Comparison of ENCODE assay signal across 8 cellular contexts in genomic region chr2:214809751-214810564, GRCh38. TPM values are rescaled to one million over a fixed set of nuclear protein-coding genes. Genes with fewer than 3 reads are reported as not detected.
DNase-seq lines count a peak whose midpoint lies in the region; ATAC-seq, FAIRE-seq and TF ChIP-seq lines count a peak whose summit lies in the region.

No MANE protein-coding gene starts in this region.

- no peak overlapping the region for H4K5ac ChIP-seq in H1 (ENCODE audit: insufficient read length, low read depth, low read length)
- H4K5ac ChIP-seq in mesendoderm (ENCODE audit: low read length) = no peak overlapping the region

- H2AFZ ChIP-seq in H1 (ENCODE audit: low read length) = peak overlapping the region; percentile 79; the same call in 1 of the 2 replicates

- H3K23ac ChIP-seq in H1 (ENCODE audit: insufficient read length) = no peak overlapping the region
- H3K23ac ChIP-seq in mesendoderm (ENCODE audit: low read length) = no peak overlapping the region

- H2BK15ac ChIP-seq in H1 (ENCODE audit: low read length) (no peak overlapping the region), mesendoderm (replicated peaks; ENCODE audit: low read depth) (no peak overlapping the region)

- H2BK20ac ChIP-seq in H1 (ENCODE audit: low read length) = no peak overlapping the region

- H3K23me2 ChIP-seq in H1 (ENCODE audit: low read depth, low read length) = peaks cover 6% of the 10 kb centered on the region; the same call in 1 of the 2 replicates

- H3K27ac ChIP-seq in H1 (ENCODE audit: low read depth, low read length) = no peak overlapping the region
- no peak overlapping the region for H3K27ac ChIP-seq in mesendoderm (ENCODE audit: low read depth, low read length)

- no peak overlapping the region for H4K8ac ChIP-seq in H1 (ENCODE audit: extremely low read depth, insufficient read depth, low read length)
- peak overlapping the region; percentile 58 for H4K8ac ChIP-seq in mesendoderm (ENCODE audit: low read depth, low read length)

- H3K4ac ChIP-seq in H1 (replicated peaks; ENCODE audit: insufficient read length, low read depth, low read length) = no peak overlapping the region
- no peak overlapping the region for H3K4ac ChIP-seq in mesendoderm (ENCODE audit: low read depth, low read length)

- no peaks in the 10 kb centered on the region; the same call in 1 of the 2 replicates for H3K79me1 ChIP-seq in H1 (ENCODE audit: low read depth, low read length)
- H3K79me1 ChIP-seq in mesendoderm (ENCODE audit: low read length) = peaks cover 2% of the 10 kb centered on the region

- peak overlapping the region; percentile 5 for H4K91ac ChIP-seq in H1 (replicated peaks; ENCODE audit: insufficient read length, low read length)

- H2AK5ac ChIP-seq in H1 (ENCODE audit: low read depth, low read length) (no peak overlapping the region), mesendoderm (ENCODE audit: low read length) (no peak overlapping the region)

- FAIRE-seq in H1 (lab: Jason Lieb, UNC) = no peak

- DNase-seq in COLO668 (lab: John Stamatoyannopoulos, UW; ENCODE audit: unreplicated experiment) (peak; percentile 97), HS-27A (ENCODE audit: low read depth) (peak; percentile 76), H1 (ENCODE audit: low read depth in 1 of 2, low spot score in 2 of 2) (peak; percentile 95 to 100), mesendoderm (peak; percentile 99)
- DNase-seq in NK-92 treated with Interleukin-12 subunit alpha and Interleukin-12 subunit beta, amount 100 ng/mL, for 24 hours (lab: John Stamatoyannopoulos, UW) = peak; percentile 99
- peak; percentile 95 to 99 for DNase-seq in activated CD8-positive, alpha-beta memory T cell treated with anti-CD3 and anti-CD28 coated beads for 4 hours (ENCODE audit: low read depth in 2 of 2)
- DNase-seq in stimulated activated CD8-positive, alpha-beta memory T cell treated with anti-CD3 and anti-CD28 coated beads, Interleukin-12 subunit alpha, Interleukin-12 subunit beta, amount 100 ng/mL, for 4 hours (ENCODE audit: low read depth) = peak; percentile 99

- TF ChIP-seq POLR2A in H1 (IDR thresholded peaks at IDR 0.05; ENCODE audit: control extremely low read depth in 1 of 2, low read depth in 2 of 2, low read length in 2 of 2) = peak; percentile 53 to 62; a peak in 2 of 3 replicates

- POLR2A ChIA-PET in H1 (lab: Charles Lee; ENCODE audit: partially characterized antibody) = interaction anchor here (1.0 to 1.3 kb wide), 2 partner anchors 8 to 41 kb away, joined by 3 to 6 read pairs; no protein-coding TSS in a partner anchor

- no peaks in the 10 kb centered on the region for H3K9me3 ChIP-seq in H1 (ENCODE audit: insufficient read depth in 2 of 2, low read depth in 1 of 2, low read length in 1 of 2)

- H3K4me1 ChIP-seq in H1 (replicated peaks in 1 of 4; ENCODE audit: control insufficient read depth in 3 of 4, insufficient read depth in 4 of 4, low read length in 3 of 4) (peaks cover 0 to 16% (median 12%) of the 10 kb centered on the region in 4 experiments; a peak in 5 of 7 replicates), mesendoderm (ENCODE audit: control insufficient read depth, low read depth, low read length) (peaks cover 4% of the 10 kb centered on the region)

- H2BK12ac ChIP-seq in H1 (ENCODE audit: low read depth, low read length) = no peak overlapping the region; the same call in 1 of the 2 replicates

- H3K4me2 ChIP-seq in H1 (ENCODE audit: insufficient read depth in 1 of 2, low read depth in 2 of 2, low read length in 2 of 2) (peak overlapping the region; percentile 68 to 80), mesendoderm (ENCODE audit: low read length) (peak overlapping the region; percentile 46)

- H3K56ac ChIP-seq in H1 (replicated peaks; ENCODE audit: insufficient read length, low read depth, low read length) (peak overlapping the region; percentile 34), mesendoderm (ENCODE audit: low read length) (peak overlapping the region; percentile 78)

- TF ChIP-seq RAD21 in H1 (IDR thresholded peaks at IDR 0.05 in 1 of 2, conservative IDR thresholded peaks at IDR 0.05 in 1 of 2; ENCODE audit: low read depth in 2 of 2, low read length in 2 of 2) = 0 out of 4 replicates have a peak, but pooled peaks of 1 of the 2 experiments have one; percentile 3

- CTCF ChIA-PET in H1 (lab: Charles Lee; ENCODE audit: partially characterized antibody) = interaction anchor here (0.6 to 1.5 kb wide), 3 partner anchors 11 to 201 kb away, joined by 3 to 7 read pairs (median 4); no protein-coding TSS in a partner anchor

- H3K14ac ChIP-seq in H1 (ENCODE audit: insufficient read length) = no peak overlapping the region

- H3K9ac ChIP-seq in H1 (replicated peaks in 1 of 4; ENCODE audit: extremely low read depth in 1 of 4, low read depth in 3 of 4, low read length in 3 of 4) = peak overlapping the region in 3 of 4 experiments; percentile 35 to 81 (median 51); a peak in 4 of 7 replicates
- H3K9ac ChIP-seq in mesendoderm (ENCODE audit: low read length) = peak overlapping the region; percentile 66

- H2BK120ac ChIP-seq in H1 (replicated peaks; ENCODE audit: low read depth, low read length) = no peak overlapping the region
- H2BK120ac ChIP-seq in mesendoderm (ENCODE audit: low read depth, low read length) = no peak overlapping the region

- H3K27me3 ChIP-seq in H1 (replicated peaks in 1 of 4; ENCODE audit: control insufficient read depth in 3 of 4, extremely low read depth in 1 of 4, insufficient read depth in 3 of 4, low read length in 3 of 4) (peaks cover 0 to 3% (median 0%) of the 10 kb centered on the region in 4 experiments; a peak in 3 of 7 replicates), mesendoderm (ENCODE audit: insufficient read depth, low read length, poor library complexity) (no peaks in the 10 kb centered on the region)

- H3K36me3 ChIP-seq in H1 (ENCODE audit: control insufficient read depth in 2 of 4, insufficient read depth in 4 of 4, low read length in 3 of 4) (0 out of 8 replicates have a peak, but pooled peaks cover 0 to 3% (median 0%) of the 10 kb centered on the region in 4 experiments), mesendoderm (ENCODE audit: control insufficient read depth, insufficient read depth, low read length) (no peaks in the 10 kb centered on the region)

- peak overlapping the region; percentile 45; the same call in 1 of the 2 replicates for H2BK5ac ChIP-seq in H1 (ENCODE audit: low read depth, low read length)
- H2BK5ac ChIP-seq in mesendoderm (ENCODE audit: low read length) = no peak overlapping the region

- peak; percentile 93 for ATAC-seq in GM19468 (IDR thresholded peaks at IDR 0.05; ENCODE audit: extremely low read depth, unreplicated experiment)

- H3K79me2 ChIP-seq in H1 (ENCODE audit: control insufficient read depth in 1 of 2, insufficient read depth in 2 of 2, low read length in 2 of 2) = peaks cover 17 to 35% of the 10 kb centered on the region in 2 experiments
- H3K79me2 ChIP-seq in mesendoderm (ENCODE audit: control insufficient read depth, insufficient read depth, low read length) = peaks cover 25% of the 10 kb centered on the region

- 0 out of 2 replicates have a peak overlapping the region, but pooled peaks have one; percentile 27 for H3K18ac ChIP-seq in H1 (ENCODE audit: extremely low read depth, low read length)
- H3K18ac ChIP-seq in mesendoderm (ENCODE audit: low read length) = no peak overlapping the region

- peak in 1 of 3 experiments; percentile 3; a peak in 1 of 4 replicates for TF ChIP-seq CTCF in H1 (IDR thresholded peaks at IDR 0.05; ENCODE audit: control extremely low read depth in 1 of 3, insufficient read depth in 1 of 3, low read depth in 1 of 3, low read length in 3 of 3)

- WGBS in H1 (ENCODE audit: extremely low coverage in 1 of 2, insufficient coverage in 1 of 2, insufficient read length in 1 of 2, insufficient replicate concordance in 2 of 2, low coverage in 1 of 2, low lambda C conversion rate in 2 of 2, missing lambda C conversion rate in 1 of 2), 2 experiments = 8% methylated on average over 12 of the region's 63 CpGs; no CpG with 5 or more reads in 1 of the 2 experiments
- WGBS in mesendoderm (ENCODE audit: extremely low coverage, insufficient coverage, low lambda C conversion rate) = no CpG with 5 or more reads among the region's 63 CpGs

- H3K4me3 ChIP-seq in H1 (ENCODE audit: extremely low read depth in 1 of 4, insufficient read depth in 2 of 4, low read depth in 3 of 4, low read length in 4 of 4) (peak overlapping the region; percentile 47 to 77 (median 62)), mesendoderm (ENCODE audit: low read length) (peak overlapping the region; percentile 36)

- peaks cover 5 to 6% of the 10 kb centered on the region in 2 experiments for H4K20me1 ChIP-seq in H1 (replicated peaks in 1 of 2; ENCODE audit: control insufficient read depth in 1 of 2, insufficient read depth in 2 of 2, low read length in 2 of 2)

- TF ChIP-seq EP300 in H1 (IDR thresholded peaks at IDR 0.05; ENCODE audit: borderline replicate concordance in 1 of 2, low read depth in 2 of 2, low read length in 2 of 2) = no peak

TF ChIP-seq in H1, 55 proteins besides CTCF, POLR2A, EP300 and RAD21 (continues in another document):
- TF ChIP-seq SIRT6 (IDR thresholded peaks at IDR 0.05; ENCODE audit: low read length) = no peak
- TF ChIP-seq RXRA (IDR thresholded peaks at IDR 0.05; ENCODE audit: insufficient read depth, low read depth, low read length) = no peak
- TF ChIP-seq RBBP5 (IDR thresholded peaks at IDR 0.05; ENCODE audit: borderline replicate concordance, low read depth, low read length) = no peak
- TF ChIP-seq KDM5A (IDR thresholded peaks at IDR 0.05; ENCODE audit: low read length) = no peak
- TF ChIP-seq TAF1 (IDR thresholded peaks at IDR 0.05; ENCODE audit: low read depth, low read length) = peak; percentile 67
- no peak for TF ChIP-seq CEBPB (IDR thresholded peaks at IDR 0.05; ENCODE audit: low read depth, low read length)
- no peak for TF ChIP-seq RNF2 (IDR thresholded peaks at IDR 0.05; ENCODE audit: borderline replicate concordance, low read depth, low read length, missing control alignments, poor library complexity, severe bottlenecking)
- TF ChIP-seq SIX5 (IDR thresholded peaks at IDR 0.05; ENCODE audit: low read depth, low read length) = no peak
- TF ChIP-seq CREB1 (IDR thresholded peaks at IDR 0.05) = no peak
- peak; percentile 55; the same call in 1 of the 2 replicates for TF ChIP-seq PHF8 (conservative IDR thresholded peaks at IDR 0.05; ENCODE audit: low read depth, low read length)
- no peak for TF ChIP-seq GABPA (IDR thresholded peaks at IDR 0.05; ENCODE audit: borderline replicate concordance, insufficient read depth, low read length)

RNA-seq across cellular contexts. Expression of gene BARD1, which starts 0.5 kb away (rescaled TPM):
- 29.8 and 32.3 TPM in 2 replicates for total RNA-seq in H1 (2021; fragmentation: NEBNext Ultra II Directional; extraction: Animal tissue kit (Norgen Biotek cat#: 25700))
- 11.1 and 12.1 TPM in 2 replicates for polyA plus RNA-seq in H1 (2011; rRNA removed)
- 9.7 TPM for polyA plus RNA-seq in H1 (2011; cell fraction: cytosol; rRNA removed)
- 21.5 TPM for polyA plus RNA-seq in H1 (2011; cell fraction: nucleus; rRNA removed)
- 12.7 to 18.9 TPM (median 15.8 TPM) in 4 replicates for polyA plus RNA-seq in H1 (2012, experiment 1 of 2)
- 1.0 TPM for polyA plus RNA-seq in H1 (2012, experiment 2 of 2)
- 28.2 TPM for polyA plus RNA-seq in H1 (2013, experiment 1 of 2)
- polyA plus RNA-seq in H1 (2013, experiment 2 of 2) = 29.2 TPM
- 66.5 and 83.2 TPM in 2 replicates for polyA minus RNA-seq in H1 (2011; rRNA and poly(A)+ RNA removed)
- 35.2 TPM for polyA minus RNA-seq in H1 (2011; cell fraction: cytosol; rRNA and poly(A)+ RNA removed)
- polyA minus RNA-seq in H1 (2011; cell fraction: nucleus; rRNA and poly(A)+ RNA removed) = 113 TPM
- polyA plus RNA-seq in mesendoderm (2013, experiment 1 of 2) = 19.8 TPM
- 18.0 TPM for polyA plus RNA-seq in mesendoderm (2013, experiment 2 of 2)
